In genomic region chr11:74171630-74172465, GRCh38 we compare ENCODE assay signal across 1 cellular context.
A peak's percentile ranks its signal among the peaks of the same experiment; 100 is the strongest.
TF ChIP-seq lines count a peak whose summit lies in the region.

No MANE protein-coding gene starts in this region.

TF ChIP-seq in HepG2, 621 proteins besides CTCF, POLR2A, EP300 and RAD21 (continued from another document):
- no peak for TF ChIP-seq KDM5A (IDR thresholded peaks at IDR 0.05; ENCODE audit: borderline replicate concordance, low read length)
- TF ChIP-seq DPF2 (CRISPR knock-in tag; IDR thresholded peaks at IDR 0.05; ENCODE audit: borderline replicate concordance, low read depth): 0 out of 2 replicates have a peak, but pooled peaks have one; percentile 8
- no peak; the same call in 1 of the 2 replicates for TF ChIP-seq ZNF788 (CRISPR knock-in tag; IDR thresholded peaks at IDR 0.05; ENCODE audit: borderline replicate concordance)
- TF ChIP-seq ZNF784 (CRISPR knock-in tag; IDR thresholded peaks at IDR 0.05; ENCODE audit: borderline replicate concordance): no peak
- TF ChIP-seq SSRP1 (CRISPR knock-in tag; IDR thresholded peaks at IDR 0.05): 0 out of 2 replicates have a peak, but pooled peaks have one; percentile 35
- no peak for TF ChIP-seq HNF4G (IDR thresholded peaks at IDR 0.05; ENCODE audit: borderline replicate concordance, low read depth, low read length)
- no peak for TF ChIP-seq HNF4G (CRISPR knock-in tag; IDR thresholded peaks at IDR 0.05; ENCODE audit: borderline replicate concordance, low read depth)
- no peak for TF ChIP-seq MAFK (conservative IDR thresholded peaks at IDR 0.05 in 1 of 2, IDR thresholded peaks at IDR 0.05 in 1 of 2; ENCODE audit: low read length in 2 of 2)
- no peak for TF ChIP-seq ZFP41 (CRISPR knock-in tag; IDR thresholded peaks at IDR 0.05; ENCODE audit: borderline replicate concordance)
- 0 out of 2 replicates have a peak, but pooled peaks have one; percentile 13 for TF ChIP-seq ZNF619 (CRISPR knock-in tag; IDR thresholded peaks at IDR 0.05)
- no peak for TF ChIP-seq HMGXB3 (CRISPR knock-in tag; IDR thresholded peaks at IDR 0.05; ENCODE audit: borderline replicate concordance)
- TF ChIP-seq, protein P1, sequence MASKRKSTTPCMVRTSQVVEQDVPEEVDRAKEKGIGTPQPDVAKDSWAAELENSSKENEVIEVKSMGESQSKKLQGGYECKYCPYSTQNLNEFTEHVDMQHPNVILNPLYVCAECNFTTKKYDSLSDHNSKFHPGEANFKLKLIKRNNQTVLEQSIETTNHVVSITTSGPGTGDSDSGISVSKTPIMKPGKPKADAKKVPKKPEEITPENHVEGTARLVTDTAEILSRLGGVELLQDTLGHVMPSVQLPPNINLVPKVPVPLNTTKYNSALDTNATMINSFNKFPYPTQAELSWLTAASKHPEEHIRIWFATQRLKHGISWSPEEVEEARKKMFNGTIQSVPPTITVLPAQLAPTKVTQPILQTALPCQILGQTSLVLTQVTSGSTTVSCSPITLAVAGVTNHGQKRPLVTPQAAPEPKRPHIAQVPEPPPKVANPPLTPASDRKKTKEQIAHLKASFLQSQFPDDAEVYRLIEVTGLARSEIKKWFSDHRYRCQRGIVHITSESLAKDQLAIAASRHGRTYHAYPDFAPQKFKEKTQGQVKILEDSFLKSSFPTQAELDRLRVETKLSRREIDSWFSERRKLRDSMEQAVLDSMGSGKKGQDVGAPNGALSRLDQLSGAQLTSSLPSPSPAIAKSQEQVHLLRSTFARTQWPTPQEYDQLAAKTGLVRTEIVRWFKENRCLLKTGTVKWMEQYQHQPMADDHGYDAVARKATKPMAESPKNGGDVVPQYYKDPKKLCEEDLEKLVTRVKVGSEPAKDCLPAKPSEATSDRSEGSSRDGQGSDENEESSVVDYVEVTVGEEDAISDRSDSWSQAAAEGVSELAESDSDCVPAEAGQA (IDR thresholded peaks at IDR 0.05; ENCODE audit: low read depth): no peak
- TF ChIP-seq, protein P1 (CRISPR knock-in tag; IDR thresholded peaks at IDR 0.05; ENCODE audit: borderline replicate concordance): no peak
- TF ChIP-seq ASH2L (IDR thresholded peaks at IDR 0.05; ENCODE audit: insufficient read length, low read depth, low read length): no peak
- TF ChIP-seq NFE2L1 (CRISPR knock-in tag; IDR thresholded peaks at IDR 0.05; ENCODE audit: borderline replicate concordance): no peak
- TF ChIP-seq ZNF775 (CRISPR knock-in tag; IDR thresholded peaks at IDR 0.05; ENCODE audit: borderline replicate concordance): peak; percentile 97
- 0 out of 2 replicates have a peak, but pooled peaks have one; percentile 6 for TF ChIP-seq ZSCAN21 (CRISPR knock-in tag; IDR thresholded peaks at IDR 0.05; ENCODE audit: borderline replicate concordance)
- 0 out of 2 replicates have a peak, but pooled peaks have one; percentile 21 for TF ChIP-seq ZNF383 (CRISPR knock-in tag; IDR thresholded peaks at IDR 0.05; ENCODE audit: borderline replicate concordance)
- TF ChIP-seq, protein P2, sequence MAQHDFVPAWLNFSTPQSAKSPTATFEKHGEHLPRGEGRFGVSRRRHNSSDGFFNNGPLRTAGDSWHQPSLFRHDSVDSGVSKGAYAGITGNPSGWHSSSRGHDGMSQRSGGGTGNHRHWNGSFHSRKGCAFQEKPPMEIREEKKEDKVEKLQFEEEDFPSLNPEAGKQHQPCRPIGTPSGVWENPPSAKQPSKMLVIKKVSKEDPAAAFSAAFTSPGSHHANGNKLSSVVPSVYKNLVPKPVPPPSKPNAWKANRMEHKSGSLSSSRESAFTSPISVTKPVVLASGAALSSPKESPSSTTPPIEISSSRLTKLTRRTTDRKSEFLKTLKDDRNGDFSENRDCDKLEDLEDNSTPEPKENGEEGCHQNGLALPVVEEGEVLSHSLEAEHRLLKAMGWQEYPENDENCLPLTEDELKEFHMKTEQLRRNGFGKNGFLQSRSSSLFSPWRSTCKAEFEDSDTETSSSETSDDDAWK (CRISPR knock-in tag; IDR thresholded peaks at IDR 0.05): no peak
- TF ChIP-seq CBFB (CRISPR knock-in tag; IDR thresholded peaks at IDR 0.05): no peak
- TF ChIP-seq TBL1XR1 (IDR thresholded peaks at IDR 0.05; ENCODE audit: borderline replicate concordance, low read length, partially characterized antibody): no peak
- TF ChIP-seq NONO (IDR thresholded peaks at IDR 0.05): no peak
- no peak for TF ChIP-seq NONO (CRISPR knock-in tag; conservative IDR thresholded peaks at IDR 0.05)
